16 cellular contexts compared by ENCODE assay signal in genomic region chr6:2756245-2756644, GRCh38. TPM values are rescaled to one million over a fixed set of nuclear protein-coding genes. Genes with fewer than 3 reads are reported as not detected.
DNase-seq lines count a peak whose midpoint lies in the region; TF ChIP-seq lines count a peak whose summit lies in the region.
"Had no signal": no experiment of that assay in that cellular context is flagged by ENCODE, and none has a peak within 500 bp of the region (broad histone marks: within the 10 kb centered on the region; RNA-seq: fewer than 3 reads in every experiment).

No MANE protein-coding gene starts in this region.

- no peaks in the 10 kb centered on the region for H3K27me3 Mint-ChIP-seq in osteocyte (ENCODE audit: unreplicated experiment)

- H3K4me3 Mint-ChIP-seq in osteocyte (ENCODE audit: unreplicated experiment) = no peak overlapping the region
- H3K4me3 Mint-ChIP-seq: CD4-positive, alpha-beta memory T cell; H9 had no signal

- H3K4me1 ChIP-seq in SJSA1 (replicated peaks) = peaks cover 50% of the 10 kb centered on the region

- no peaks in the 10 kb centered on the region for H3K9me3 ChIP-seq in SJSA1 (replicated peaks)

- no peak overlapping the region for H3K4me3 ChIP-seq in SJSA1
- H3K4me3 ChIP-seq: BLaER1 had no signal

- H3K4me1 Mint-ChIP-seq in osteocyte (ENCODE audit: unreplicated experiment) = peaks cover 6% of the 10 kb centered on the region
- H3K4me1 Mint-ChIP-seq: H9 had no signal

- H3K9me3 Mint-ChIP-seq in osteocyte (ENCODE audit: unreplicated experiment) = no peaks in the 10 kb centered on the region

- H3K27me3 ChIP-seq in SJSA1 (replicated peaks) = no peaks in the 10 kb centered on the region
- H3K27me3 ChIP-seq: BLaER1 had no signal

- peak overlapping the region; percentile 40 for H3K27ac Mint-ChIP-seq in osteocyte (ENCODE audit: unreplicated experiment)
- H3K27ac Mint-ChIP-seq: CD4-positive, alpha-beta memory T cell; H9 had no signal

- H3K36me3 Mint-ChIP-seq in osteocyte (ENCODE audit: unreplicated experiment) = peaks cover 4% of the 10 kb centered on the region
- H3K36me3 Mint-ChIP-seq: CD4-positive, alpha-beta memory T cell had no signal

- DNase-seq in NOMO-1 treated with DMSO at 0.1 percent for 48 hours (lab: John Stamatoyannopoulos, UW; ENCODE audit: unreplicated experiment) (peak; percentile 39), NOMO-1 treated with dmso at 0.1 percent for 144 hours (lab: John Stamatoyannopoulos, UW; ENCODE audit: unreplicated experiment) (no peak), SJSA1 (ENCODE audit: low read depth in 1 of 2, low spot score in 2 of 2) (no peak), osteocyte (ENCODE audit: extremely low spot score, unreplicated experiment) (no peak), OCI-M1 (lab: John Stamatoyannopoulos, UW) (no peak), NCI-H128 (lab: John Stamatoyannopoulos, UW; ENCODE audit: unreplicated experiment) (no peak)
- no peak for DNase-seq in activated naive CD4-positive, alpha-beta T cell treated with anti-CD3 and anti-CD28 coated beads, Interleukin-2, amount 50 U/mL, for 16 hours
- DNase-seq: 8988T; AML-193; CD4-positive, alpha-beta memory T cell; DMS153; DND-41; GDM1; GOT3; H9 had no signal

- TF ChIP-seq CTCF in osteocyte (IDR thresholded peaks at IDR 0.05) = no peak

- H3K27ac ChIP-seq in SJSA1 = peak overlapping the region; percentile 54
- H3K27ac ChIP-seq: BLaER1 had no signal

- H3K36me3 ChIP-seq in SJSA1 = no peaks in the 10 kb centered on the region
- H3K36me3 ChIP-seq: BLaER1 had no signal

RNA-seq across cellular contexts. Expression of gene MYLK4, which starts 5.5 kb away (rescaled TPM):
- 0.26 TPM in 1 of 2 replicates, not detected in the other for total RNA-seq in SJSA1 (2014; rRNA removed; shearing (Covaris generic))
- total RNA-seq in osteocyte = 0.78 and 1.0 TPM in 2 replicates

RNA-seq across cellular contexts. Expression of gene WRNIP1, which starts 8.9 kb away (rescaled TPM):
- total RNA-seq in SJSA1 (2014; rRNA removed; shearing (Covaris generic)) = 122 and 130 TPM in 2 replicates
- total RNA-seq in osteocyte = 35.9 and 40.6 TPM in 2 replicates
